31 cellular contexts compared by ENCODE assay signal in the genomic region with DNA sequence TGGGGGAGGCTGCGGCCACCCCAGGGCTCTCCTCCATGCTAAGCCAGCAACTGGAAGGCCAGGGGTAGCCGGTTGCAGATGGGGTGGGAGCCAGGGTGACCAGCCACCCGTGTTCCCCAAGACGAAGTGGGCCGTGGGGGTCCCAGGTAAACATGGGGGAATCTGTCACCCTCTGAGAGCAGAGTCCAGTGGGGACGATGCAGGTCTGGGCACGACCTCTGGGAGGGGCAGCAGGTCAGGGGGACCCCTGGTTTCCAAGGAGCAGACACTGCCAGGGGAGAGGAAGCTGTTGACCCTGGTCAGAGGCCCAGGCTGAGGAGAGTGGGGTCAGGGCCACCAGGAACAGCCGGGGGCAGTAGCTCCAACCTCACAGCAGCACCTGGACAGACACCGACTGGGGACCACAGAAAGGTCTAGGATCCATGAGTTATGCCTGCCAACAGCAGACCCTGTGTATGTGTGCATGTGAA.
"Had no signal": no experiment of that assay in that cellular context is flagged by ENCODE, and none has a peak within 500 bp of the region (broad histone marks: within the 10 kb centered on the region; RNA-seq: fewer than 3 reads in every experiment).

No MANE protein-coding gene starts in this region.

- H3K27ac ChIP-seq: adrenal gland, body of pancreas, colonic mucosa, gastrocnemius medialis, hepatocyte, pancreas, prostate gland, thoracic aorta, uterus had no signal

- H3K9me3 ChIP-seq: adrenal gland, body of pancreas, colonic mucosa, gastrocnemius medialis, mucosa of descending colon, pancreas, prostate gland, thoracic aorta, uterus had no signal

- H3K36me3 Mint-ChIP-seq: activated naive CD8-positive, alpha-beta T cell treated with anti-CD3 and anti-CD28 coated beads for 36 hours; natural killer cell treated with Interleukin-12 subunit alpha and Interleukin-12 subunit beta and Interleukin-15 and Interleukin-18, amount 100 ng/mL, for 72 hours; type B pancreatic cell had no signal

- H3K4me1 Mint-ChIP-seq: WTC11 had no signal

- H3K4me3 ChIP-seq: adrenal gland, body of pancreas, colonic mucosa, gastrocnemius medialis, hepatocyte, mucosa of descending colon, pancreas, prostate gland, smooth muscle cell, thoracic aorta, uterus had no signal

- DNase-seq: activated CD4-positive, alpha-beta T cell treated with anti-CD3 and anti-CD28 coated beads for 1 hour; activated CD8-positive, alpha-beta memory T cell treated with anti-CD3 and anti-CD28 coated beads for 24 hours; activated effector memory CD4-positive, alpha-beta T cell treated with Interleukin-2 at 50 U/mL for 16 hours; activated naive CD4-positive, alpha-beta T cell treated with anti-CD3 and anti-CD28 coated beads for 36 hours; activated naive CD8-positive, alpha-beta T cell treated with anti-CD3 and anti-CD28 coated beads for 36 hours; adrenal gland; aorta; body of pancreas; colonic mucosa; effector CD8-positive, alpha-beta T cell; gastrocnemius medialis; glutamatergic neuron; islet precursor cell; left cardiac atrium; left ventricle myocardium superior; nucleus accumbens; retina; stimulated activated CD4-positive, alpha-beta T cell treated with anti-CD3 and anti-CD28 coated beads, Interleukin-15, amount 100 ng/mL, for 24 hours; stimulated activated CD4-positive, alpha-beta T cell treated with anti-CD3 and anti-CD28 coated beads, Interleukin-2, amount 100 ng/mL, for 24 hours; stimulated activated naive CD4-positive, alpha-beta T cell; T-helper 2 cell; uterus had no signal

- H3K27me3 ChIP-seq: body of pancreas, colonic mucosa had no signal

- H3K27me3 Mint-ChIP-seq: activated naive CD8-positive, alpha-beta T cell treated with anti-CD3 and anti-CD28 coated beads for 36 hours; natural killer cell treated with Interleukin-12 subunit alpha and Interleukin-12 subunit beta and Interleukin-15 and Interleukin-18, amount 100 ng/mL, for 72 hours had no signal

- H3K27ac Mint-ChIP-seq: activated naive CD4-positive, alpha-beta T cell treated with anti-CD3 and anti-CD28 coated beads for 36 hours; natural killer cell treated with Interleukin-12 subunit alpha and Interleukin-12 subunit beta and Interleukin-15 and Interleukin-18, amount 100 ng/mL, for 72 hours; type B pancreatic cell; WTC11 had no signal

- ATAC-seq: body of pancreas; gastrocnemius medialis; left cardiac atrium; left ventricle myocardium superior; mucosa of descending colon; natural killer cell treated with Interleukin-12 subunit alpha and Interleukin-12 subunit beta and Interleukin-15 and Interleukin-18, amount 100 ng/mL, for 72 hours; pancreas; WTC11 had no signal

- H3K9me3 Mint-ChIP-seq: activated naive CD4-positive, alpha-beta T cell treated with anti-CD3 and anti-CD28 coated beads for 36 hours; activated naive CD8-positive, alpha-beta T cell treated with anti-CD3 and anti-CD28 coated beads for 36 hours; type B pancreatic cell had no signal

- H3K36me3 ChIP-seq: adrenal gland, colonic mucosa, gastrocnemius medialis, pancreas, prostate gland, thoracic aorta, uterus had no signal

- H3K4me3 Mint-ChIP-seq: activated naive CD4-positive, alpha-beta T cell treated with anti-CD3 and anti-CD28 coated beads for 36 hours; activated naive CD8-positive, alpha-beta T cell treated with anti-CD3 and anti-CD28 coated beads for 36 hours; type B pancreatic cell; WTC11 had no signal
